In the genomic region with DNA sequence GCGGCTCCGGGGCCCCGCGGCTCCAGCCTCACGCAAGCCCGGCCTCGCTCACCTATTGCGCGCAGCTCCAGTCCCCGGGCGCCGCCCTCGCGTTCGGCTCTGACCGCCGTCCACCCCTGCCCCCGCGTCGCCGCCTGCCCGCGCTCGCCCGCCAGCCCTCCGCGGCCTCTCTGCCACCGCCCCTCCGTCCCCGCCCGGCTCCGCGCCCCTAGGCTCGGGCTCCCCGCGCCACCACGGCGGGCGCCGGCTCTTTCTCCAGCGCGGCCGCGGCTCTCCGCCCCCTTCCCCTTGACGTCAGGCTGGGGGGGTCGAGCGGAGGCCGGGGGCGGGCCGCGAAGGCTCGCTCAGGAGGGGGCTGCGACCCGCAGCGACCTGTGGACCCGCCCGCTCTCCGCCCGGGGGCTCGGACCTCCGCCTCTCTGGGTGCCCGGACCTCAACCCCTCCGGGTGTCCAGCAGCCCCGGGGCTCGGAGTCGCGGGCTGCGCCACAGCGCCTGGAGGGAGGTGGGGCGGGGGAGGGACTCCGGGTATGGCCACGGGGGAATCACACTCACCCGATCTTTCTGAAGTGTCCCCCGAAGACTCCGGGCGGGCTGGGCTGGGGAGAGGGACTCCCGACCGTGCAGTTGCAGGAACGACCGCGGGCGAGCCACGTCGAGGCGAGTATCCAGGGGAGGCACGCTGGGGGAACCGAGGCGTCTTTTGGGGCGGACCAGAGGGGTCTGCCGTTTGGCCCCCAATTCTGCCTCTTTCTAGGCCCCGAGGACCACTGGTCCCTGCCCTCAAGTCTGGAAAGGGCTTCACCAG, we compare ENCODE assay signal across 1 cellular context.
TF ChIP-seq lines count a peak whose summit lies in the region.

SEMA4C (minus strand) TSS at position 257 of the 807 bp plus-strand sequence. CDS start 2,194 bp downstream, outside the sequence.

TF ChIP-seq in HepG2, 621 proteins besides CTCF, POLR2A, EP300 and RAD21 (continued from another document and continues in another):
- TF ChIP-seq RERE (CRISPR knock-in tag; IDR thresholded peaks at IDR 0.05; ENCODE audit: low read depth) (no peak), CREB3 (CRISPR knock-in tag; IDR thresholded peaks at IDR 0.05) (no peak), TRIM22 (IDR thresholded peaks at IDR 0.05) (no peak), ZNF619 (CRISPR knock-in tag; IDR thresholded peaks at IDR 0.05) (0 out of 2 replicates have a peak, but pooled peaks have one; percentile 38), PHB2 (IDR thresholded peaks at IDR 0.05; ENCODE audit: partially characterized antibody) (no peak), SRY (CRISPR knock-in tag; IDR thresholded peaks at IDR 0.05) (no peak), MYC (CRISPR knock-in tag; IDR thresholded peaks at IDR 0.05; ENCODE audit: borderline replicate concordance) (0 out of 2 replicates have a peak, but pooled peaks have one; percentile 10), HCFC1 (IDR thresholded peaks at IDR 0.05; ENCODE audit: low read depth, low read length) (no peak), ZNF329 (CRISPR knock-in tag; IDR thresholded peaks at IDR 0.05; ENCODE audit: low read depth) (no peak), KAT2B (IDR thresholded peaks at IDR 0.05; ENCODE audit: borderline replicate concordance, low read depth, low read length) (no peak), ZSCAN25 (CRISPR knock-in tag; IDR thresholded peaks at IDR 0.05) (no peak; the same call in none of the 2 replicates), NFYB (CRISPR knock-in tag; IDR thresholded peaks at IDR 0.05) (no peak), ZNF883 (CRISPR knock-in tag; IDR thresholded peaks at IDR 0.05; ENCODE audit: not compliant biosample characterization) (no peak), MTF1 (CRISPR knock-in tag; IDR thresholded peaks at IDR 0.05) (no peak), KIAA2018 (CRISPR knock-in tag; IDR thresholded peaks at IDR 0.05; ENCODE audit: borderline replicate concordance) (no peak), ZKSCAN5 (CRISPR knock-in tag; IDR thresholded peaks at IDR 0.05) (no peak), PHF8 (CRISPR knock-in tag; IDR thresholded peaks at IDR 0.05) (peak; percentile 10; the same call in 1 of the 2 replicates), SIN3B (IDR thresholded peaks at IDR 0.05; ENCODE audit: low read length) (no peak), KDM3A (CRISPR knock-in tag; IDR thresholded peaks at IDR 0.05; ENCODE audit: low read depth) (peak; percentile 50; the same call in 1 of the 2 replicates), NR2F2 (IDR thresholded peaks at IDR 0.05; ENCODE audit: borderline replicate concordance, low read depth) (no peak), ZNF296 (CRISPR knock-in tag; conservative IDR thresholded peaks at IDR 0.05) (0 out of 2 replicates have a peak, but pooled peaks have one; percentile 47), RXRB (CRISPR knock-in tag; IDR thresholded peaks at IDR 0.05; ENCODE audit: borderline replicate concordance) (peak; percentile 34; the same call in 1 of the 2 replicates)
- TF ChIP-seq, protein P1, sequence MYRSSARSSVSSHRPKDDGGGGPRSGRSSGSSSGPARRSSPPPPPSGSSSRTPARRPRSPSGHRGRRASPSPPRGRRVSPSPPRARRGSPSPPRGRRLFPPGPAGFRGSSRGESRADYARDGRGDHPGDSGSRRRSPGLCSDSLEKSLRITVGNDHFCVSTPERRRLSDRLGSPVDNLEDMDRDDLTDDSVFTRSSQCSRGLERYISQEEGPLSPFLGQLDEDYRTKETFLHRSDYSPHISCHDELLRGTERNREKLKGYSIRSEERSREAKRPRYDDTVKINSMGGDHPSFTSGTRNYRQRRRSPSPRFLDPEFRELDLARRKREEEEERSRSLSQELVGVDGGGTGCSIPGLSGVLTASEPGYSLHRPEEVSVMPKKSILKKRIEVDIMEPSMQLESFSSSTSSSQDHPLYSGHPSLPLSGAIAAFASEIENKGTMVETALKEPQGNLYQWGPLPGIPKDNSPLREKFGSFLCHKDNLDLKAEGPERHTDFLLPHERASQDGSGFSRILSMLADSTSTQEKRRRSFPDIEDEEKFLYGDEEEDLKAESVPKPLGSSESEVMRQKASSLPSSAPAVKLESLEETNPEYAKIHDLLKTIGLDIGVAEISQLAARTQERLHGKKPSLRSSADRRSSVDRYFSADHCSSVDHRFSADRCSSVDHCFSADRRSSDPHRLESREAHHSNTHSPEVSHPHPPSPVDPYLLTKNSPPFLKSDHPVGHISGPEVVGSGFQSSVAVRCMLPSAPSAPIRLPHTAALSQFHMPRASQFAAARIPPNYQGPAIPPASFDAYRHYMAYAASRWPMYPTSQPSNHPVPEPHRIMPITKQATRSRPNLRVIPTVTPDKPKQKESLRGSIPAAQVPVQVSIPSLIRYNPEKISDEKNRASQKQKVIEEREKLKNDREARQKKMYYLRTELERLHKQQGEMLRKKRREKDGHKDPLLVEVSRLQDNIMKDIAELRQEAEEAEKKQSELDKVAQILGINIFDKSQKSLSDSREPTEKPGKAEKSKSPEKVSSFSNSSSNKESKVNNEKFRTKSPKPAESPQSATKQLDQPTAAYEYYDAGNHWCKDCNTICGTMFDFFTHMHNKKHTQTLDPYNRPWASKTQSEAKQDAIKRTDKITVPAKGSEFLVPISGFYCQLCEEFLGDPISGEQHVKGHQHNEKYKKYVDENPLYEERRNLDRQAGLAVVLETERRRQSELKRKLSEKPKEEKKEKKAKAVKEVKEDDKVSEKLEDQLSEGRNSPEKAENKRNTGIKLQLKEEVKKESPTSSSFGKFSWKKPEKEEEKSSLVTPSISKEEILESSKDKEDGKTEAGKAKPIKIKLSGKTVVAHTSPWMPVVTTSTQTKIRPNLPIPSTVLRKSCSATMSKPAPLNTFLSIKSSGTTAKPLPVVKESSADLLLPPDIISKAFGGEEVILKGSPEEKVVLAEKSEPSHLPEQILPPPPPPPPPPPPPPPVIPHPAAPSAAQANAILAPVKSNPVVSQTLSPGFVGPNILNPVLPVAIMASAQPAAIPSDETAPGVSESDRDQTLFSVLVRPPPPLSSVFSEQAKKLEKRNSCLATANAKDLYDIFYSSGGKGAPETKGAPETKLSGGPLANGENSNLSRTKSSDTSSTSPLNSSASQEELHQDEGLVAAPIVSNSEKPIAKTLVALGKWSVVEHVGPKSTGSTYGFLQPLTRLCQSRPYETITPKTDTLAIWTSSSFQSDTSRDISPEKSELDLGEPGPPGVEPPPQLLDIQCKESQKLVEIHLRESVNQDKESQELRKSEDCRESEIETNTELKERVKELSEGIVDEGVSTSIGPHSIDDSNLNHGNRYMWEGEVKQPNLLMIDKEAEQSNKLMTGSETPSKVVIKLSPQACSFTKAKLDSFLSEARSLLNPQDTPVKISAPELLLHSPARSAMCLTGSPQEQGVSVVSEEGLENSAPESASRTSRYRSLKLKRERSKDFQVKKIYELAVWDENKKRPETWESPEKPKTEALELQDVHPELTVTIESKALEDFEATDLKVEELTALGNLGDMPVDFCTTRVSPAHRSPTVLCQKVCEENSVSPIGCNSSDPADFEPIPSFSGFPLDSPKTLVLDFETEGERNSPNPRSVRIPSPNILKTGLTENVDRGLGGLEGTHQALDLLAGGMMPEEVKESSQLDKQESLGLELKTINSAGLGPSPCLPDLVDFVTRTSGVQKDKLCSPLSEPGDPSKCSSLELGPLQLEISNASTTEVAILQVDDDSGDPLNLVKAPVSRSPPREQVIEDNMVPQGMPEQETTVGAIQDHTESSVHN (CRISPR knock-in tag; IDR thresholded peaks at IDR 0.05): no peak
- TF ChIP-seq, protein P2, sequence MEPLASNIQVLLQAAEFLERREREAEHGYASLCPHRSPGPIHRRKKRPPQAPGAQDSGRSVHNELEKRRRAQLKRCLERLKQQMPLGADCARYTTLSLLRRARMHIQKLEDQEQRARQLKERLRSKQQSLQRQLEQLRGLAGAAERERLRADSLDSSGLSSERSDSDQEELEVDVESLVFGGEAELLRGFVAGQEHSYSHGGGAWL (CRISPR knock-in tag; IDR thresholded peaks at IDR 0.05): no peak
